10 cellular contexts compared by ENCODE assay signal in genomic region chr22:24950272-24950902, GRCh38. TPM values are rescaled to one million over a fixed set of nuclear protein-coding genes. Genes with fewer than 3 reads are reported as not detected.
A peak's percentile ranks its signal among the peaks of the same experiment; 100 is the strongest.
DNase-seq lines count a peak whose midpoint lies in the region; ATAC-seq and TF ChIP-seq lines count a peak whose summit lies in the region.
"Had no signal": no experiment of that assay in that cellular context is flagged by ENCODE, and none has a peak within 500 bp of the region (broad histone marks: within the 10 kb centered on the region; RNA-seq: fewer than 3 reads in every experiment).

No MANE protein-coding gene starts in this region.

- CTCF ChIA-PET in PC-3 (lab: Charles Lee): no interaction called here

- H3K36me3 Mint-ChIP-seq in chondrocyte (ENCODE audit: low read depth): no peaks in the 10 kb centered on the region
- H3K36me3 Mint-ChIP-seq in naive thymus-derived CD8-positive, alpha-beta T cell: no peaks in the 10 kb centered on the region

- H3K79me2 ChIP-seq in PC-3 (ENCODE audit: low read length): peaks cover 27% of the 10 kb centered on the region

- no peak overlapping the region for H2AFZ ChIP-seq in PC-3 (ENCODE audit: low read length)

- no peak overlapping the region for H3K9ac ChIP-seq in PC-3 (ENCODE audit: low read length)

- no TSS peak for BruUV-seq in PC-3 (replicated peaks; lab: Mats Ljungman, UMichigan)

- H3K4me2 ChIP-seq in PC-3 (ENCODE audit: low read length): no peak overlapping the region

- no peak overlapping the region for H3K27ac ChIP-seq in PC-3 (ENCODE audit: low read length)

- no peaks in the 10 kb centered on the region for H3F3A ChIP-seq in PC-3 (ENCODE audit: low read length, unreplicated experiment)

- H3K27ac Mint-ChIP-seq in chondrocyte (ENCODE audit: unreplicated experiment): peak overlapping the region; percentile 37
- H3K27ac Mint-ChIP-seq in naive thymus-derived CD8-positive, alpha-beta T cell: peak overlapping the region in 1 of 10 donors; percentile 19

- H3K36me3 ChIP-seq in PC-3 (ENCODE audit: low read depth, low read length): no peaks in the 10 kb centered on the region

- H3K9me3 ChIP-seq in PC-3 (ENCODE audit: low read length): no peaks in the 10 kb centered on the region

- ATAC-seq in naive thymus-derived CD8-positive, alpha-beta T cell: no peak
- ATAC-seq in GM21825 (IDR thresholded peaks at IDR 0.05; ENCODE audit: unreplicated experiment): no peak
- ATAC-seq in PC-3: no peak

- no peak for TF ChIP-seq CTCF in chondrocyte (IDR thresholded peaks at IDR 0.05)
- TF ChIP-seq CTCF in PC-3 (conservative IDR thresholded peaks at IDR 0.05; ENCODE audit: low read depth, low read length): no peak

- H3K27me3 ChIP-seq in PC-3 (ENCODE audit: low read length): no peaks in the 10 kb centered on the region

- peak; percentile 29 for DNase-seq in EL
- DNase-seq in NCI-H146 treated with DMSO at 0.1 percent for 48 hours (lab: John Stamatoyannopoulos, UW; ENCODE audit: unreplicated experiment): peak; percentile 48
- no peak for DNase-seq in chondrocyte (ENCODE audit: low spot score)
- no peak for DNase-seq in naive thymus-derived CD8-positive, alpha-beta T cell
- DNase-seq in stimulated activated CD4-positive, alpha-beta T cell treated with anti-CD3 and anti-CD28 coated beads, Interleukin-1b, Interleukin-23, amount 100 ng/mL, for 48 hours: no peak
- no peak for DNase-seq in SKM-1 treated with dmso at 0.1 percent for 144 hours (lab: John Stamatoyannopoulos, UW; ENCODE audit: unreplicated experiment)
- no peak for DNase-seq in PC-3
- DNase-seq: activated CD4-positive, alpha-beta T cell treated with anti-CD3 and anti-CD28 coated beads, Interleukin-2, amount 50 U/mL, for 1 hour; NCI-H510A had no signal

- no peaks in the 10 kb centered on the region for H3K9me3 Mint-ChIP-seq in chondrocyte (ENCODE audit: low read depth)
- no peaks in the 10 kb centered on the region for H3K9me3 Mint-ChIP-seq in naive thymus-derived CD8-positive, alpha-beta T cell

- H4K20me1 ChIP-seq in PC-3 (ENCODE audit: low read length): no peaks in the 10 kb centered on the region

- peaks cover 12% of the 10 kb centered on the region for H3K27me3 Mint-ChIP-seq in chondrocyte (ENCODE audit: low read depth)
- H3K27me3 Mint-ChIP-seq in naive thymus-derived CD8-positive, alpha-beta T cell: peaks cover 38 to 93% (median 62%) of the 10 kb centered on the region in 5 donors

- H3K4me3 Mint-ChIP-seq in chondrocyte (ENCODE audit: unreplicated experiment): peak overlapping the region; percentile 52
- H3K4me3 Mint-ChIP-seq in naive thymus-derived CD8-positive, alpha-beta T cell: peak overlapping the region in 8 of 10 donors; percentile 5 to 64 (median 40)

- POLR2A ChIA-PET in naive thymus-derived CD8-positive, alpha-beta T cell (lab: Charles Lee): no interaction called here
- POLR2A ChIA-PET in PC-3 (lab: Charles Lee; ENCODE audit: unreplicated experiment): no interaction called here

- H3K4me1 Mint-ChIP-seq in chondrocyte (ENCODE audit: low read depth): peaks cover 28% of the 10 kb centered on the region
- peaks cover 11 to 23% (median 19%) of the 10 kb centered on the region in 4 donors for H3K4me1 Mint-ChIP-seq in naive thymus-derived CD8-positive, alpha-beta T cell

- intact Hi-C loops in PC-3 (cut with micrococcal nuclease): loop anchor here (5.0 kb wide), 1 partner anchor 77 kb away; no protein-coding TSS in a partner anchor

- peaks cover 13% of the 10 kb centered on the region for H3K4me1 ChIP-seq in PC-3 (ENCODE audit: insufficient read depth, low read length)

- no peaks in the 10 kb centered on the region for H3K9me2 ChIP-seq in PC-3 (replicated peaks; ENCODE audit: low read length)

- no peak overlapping the region for H3K4me3 ChIP-seq in PC-3 (ENCODE audit: low read length)

RNA-seq across cellular contexts. Expression of gene KIAA1671, which starts 2.1 kb away (rescaled TPM):
- total RNA-seq in chondrocyte (27.5 to 36.6 TPM (median 28.5 TPM) in 3 replicates), PC-3 (2014; rRNA removed) (18.6 and 22.1 TPM in 2 replicates)
- total RNA-seq in naive thymus-derived CD8-positive, alpha-beta T cell: 1 to 10 TPM; 5.1 to 5.2 TPM
- polyA plus RNA-seq in naive thymus-derived CD8-positive, alpha-beta T cell: 1 to 10 TPM in 1 of 3 donors, under 1 TPM in 2; 0.33 to 2.7 (median 0.48) TPM

RNA-seq across cellular contexts. Expression of gene LHFPL7, which starts 3.9 kb away (rescaled TPM):
- total RNA-seq in chondrocyte: not detected in 3 replicates
- not detected for total RNA-seq in naive thymus-derived CD8-positive, alpha-beta T cell
- not detected for polyA plus RNA-seq in naive thymus-derived CD8-positive, alpha-beta T cell
- total RNA-seq in PC-3 (2014; rRNA removed): not detected in 2 replicates

Comparison
In these comparisons a context has a peak if more than half of its experiments do, and no peak if none do; other contexts are left out.
1. DNase-seq: peak in EL (single experiment) and NCI-H146 treated with DMSO at 0.1 percent for 48 hours (single experiment); none in chondrocyte (single experiment), naive thymus-derived CD8-positive, alpha-beta T cell (0 of 10), stimulated activated CD4-positive, alpha-beta T cell treated with anti-CD3 and anti-CD28 coated beads, Interleukin-1b, Interleukin-23, amount 100 ng/mL, for 48 hours (single experiment), SKM-1 treated with dmso at 0.1 percent for 144 hours (single experiment) and PC-3 (single experiment).